13 cellular contexts compared by ENCODE assay signal in genomic region chr12:50240792-50241114, GRCh38. TPM values are rescaled to one million over a fixed set of nuclear protein-coding genes. Genes with fewer than 3 reads are reported as not detected.
DNase-seq lines count a peak whose midpoint lies in the region; ATAC-seq and TF ChIP-seq lines count a peak whose summit lies in the region.
"Had no signal": no experiment of that assay in that cellular context is flagged by ENCODE, and none has a peak within 500 bp of the region (broad histone marks: within the 10 kb centered on the region; RNA-seq: fewer than 3 reads in every experiment).

No MANE protein-coding gene starts in this region.

- 12 to 52% (median 32%) methylated on average over 1 of the region's 1 CpG for WGBS in stomach, 5 donors

- H3K79me2 ChIP-seq in HCT116 (ENCODE audit: insufficient read depth, low read length): no peaks in the 10 kb centered on the region

- H3K9ac ChIP-seq in HCT116 (ENCODE audit: low read length): no peak overlapping the region
- H3K9ac ChIP-seq: KMS-11 had no signal

- H3K9me3 ChIP-seq in HCT116 (ENCODE audit: control insufficient read depth in 1 of 2, insufficient read depth in 1 of 2, low read depth in 1 of 2, low read length in 2 of 2) (no peaks in the 10 kb centered on the region), ascending aorta (no peaks in the 10 kb centered on the region), lower lobe of right lung (no peaks in the 10 kb centered on the region), stomach (no peaks in the 10 kb centered on the region)

- no peak for TF ChIP-seq POLR2A in HCT116 (IDR thresholded peaks at IDR 0.05; ENCODE audit: borderline replicate concordance, extremely low read depth, insufficient read depth, insufficient read length)
- no peak for TF ChIP-seq POLR2A in stomach (IDR thresholded peaks at IDR 0.05)

- CTCF ChIA-PET in HCT116 (lab: Charles Lee): no interaction called here

- TF ChIP-seq CTCF in HCT116 (IDR thresholded peaks at IDR 0.05 in 2 of 3, conservative IDR thresholded peaks at IDR 0.05 in 1 of 3; ENCODE audit: borderline replicate concordance in 1 of 3, insufficient read depth in 1 of 3, low read depth in 2 of 3, low read length in 2 of 3) (no peak), ascending aorta (IDR thresholded peaks at IDR 0.05) (no peak), lower lobe of right lung (IDR thresholded peaks at IDR 0.05) (no peak), stomach (IDR thresholded peaks at IDR 0.05) (no peak)

- no peak overlapping the region for H3K27ac ChIP-seq in HCT116 (ENCODE audit: low read depth, low read length)
- peak overlapping the region; percentile 89 to 94 for H3K27ac ChIP-seq in ascending aorta
- peak overlapping the region; percentile 49 for H3K27ac ChIP-seq in lower lobe of right lung
- H3K27ac ChIP-seq in stomach: peak overlapping the region; percentile 73 to 87 (median 84)
- H3K27ac ChIP-seq: KMS-11 had no signal

- H3K4me2 ChIP-seq in HCT116 (ENCODE audit: low read length): peak overlapping the region; percentile 14; the same call in 1 of the 2 replicates
- H3K4me2 ChIP-seq: KMS-11 had no signal

- H3K4me3 ChIP-seq in HCT116 (replicated peaks in 1 of 2; ENCODE audit: low read depth in 1 of 2, low read length in 2 of 2) (no peak overlapping the region), ascending aorta (no peak overlapping the region), lower lobe of right lung (no peak overlapping the region), stomach (no peak overlapping the region)

- ATAC-seq in HCT116 (no peak), lower lobe of right lung (no peak), HG02759 (IDR thresholded peaks at IDR 0.05; ENCODE audit: unreplicated experiment) (no peak)

- no peaks in the 10 kb centered on the region for H3K9me2 ChIP-seq in HCT116 (ENCODE audit: insufficient read depth)

- H3K36me3 ChIP-seq in HCT116 (ENCODE audit: control insufficient read depth in 1 of 2, insufficient read depth in 2 of 2, low read length in 2 of 2) (no peaks in the 10 kb centered on the region), ascending aorta (peaks cover 0 to 5% of the 10 kb centered on the region in 2 donors), lower lobe of right lung (peaks cover 13% of the 10 kb centered on the region), stomach (peaks cover 0 to 32% (median 15%) of the 10 kb centered on the region in 4 donors)

- H3K4me1 ChIP-seq in HCT116 (ENCODE audit: control insufficient read depth in 1 of 2, insufficient read depth in 2 of 2, low read length in 2 of 2) (peaks cover 38 to 51% of the 10 kb centered on the region in 2 experiments), ascending aorta (peaks cover 10 to 40% of the 10 kb centered on the region in 2 donors), lower lobe of right lung (peaks cover 40% of the 10 kb centered on the region), stomach (peaks cover 32 to 52% (median 41%) of the 10 kb centered on the region in 4 donors)

- RAD21 ChIA-PET in HCT116 (lab: Charles Lee; ENCODE audit: low non-redundant PET in 1 of 2, low total read pairs in 2 of 2, uncharacterized antibody in 2 of 2, unreplicated experiment in 2 of 2): no interaction called here

- no peaks in the 10 kb centered on the region for H4K20me1 ChIP-seq in HCT116 (ENCODE audit: insufficient read depth)

- DNase-seq in HCT116 (ENCODE audit: low read depth, low spot score) (no peak), ascending aorta (ENCODE audit: low spot score in 2 of 2) (no peak), lower lobe of right lung (no peak), stomach (no peak), occipital lobe (lab: John Stamatoyannopoulos, UW) (no peak), SIG-M5 (lab: John Stamatoyannopoulos, UW) (no peak), NCI-H146 (lab: John Stamatoyannopoulos, UW) (no peak)
- DNase-seq: activated naive CD4-positive, alpha-beta T cell; C1 segment of cervical spinal cord; NK-92 treated with Interleukin-12 subunit alpha and Interleukin-12 subunit beta, amount 100 ng/mL, for 24 hours; T-helper 1 cell had no signal

- no TSS peak for BruUV-seq in HCT116 (replicated peaks; lab: Mats Ljungman, UMichigan)

- no peak overlapping the region for H2AFZ ChIP-seq in HCT116 (ENCODE audit: low read depth, low read length, poor library complexity, severe bottlenecking)

- no peaks in the 10 kb centered on the region for H3K27me3 ChIP-seq in HCT116 (ENCODE audit: insufficient read depth, low read length)
- H3K27me3 ChIP-seq in ascending aorta: no peaks in the 10 kb centered on the region
- H3K27me3 ChIP-seq in lower lobe of right lung (ENCODE audit: low read depth): no peaks in the 10 kb centered on the region
- H3K27me3 ChIP-seq in stomach: no peaks in the 10 kb centered on the region

- POLR2A ChIA-PET in HCT116 (lab: Charles Lee): interaction anchor here (0.8 kb wide), 1 partner anchor 18 kb away, joined by 3 read pairs; no protein-coding TSS in a partner anchor

- intact Hi-C loops in HCT116 (cut with micrococcal nuclease) (no loop called here), ascending aorta (cut with DNase I) (loop anchor here (2.0 kb wide), 1 partner anchor 18 kb away; no protein-coding TSS in a partner anchor), lower lobe of right lung (cut with DNase I) (no loop called here), stomach (cut with DNase I; ENCODE audit: low total_unique reads) (no loop called here)

- no peak for TF ChIP-seq RAD21 in HCT116 (IDR thresholded peaks at IDR 0.05; ENCODE audit: low read depth)

- TF ChIP-seq EP300 in stomach (IDR thresholded peaks at IDR 0.05): no peak

TF ChIP-seq in HCT116, 20 proteins besides CTCF, POLR2A, EP300 and RAD21:
- TF ChIP-seq FOSL1 (IDR thresholded peaks at IDR 0.05; ENCODE audit: low read depth) (no peak), EZH2 (IDR thresholded peaks at IDR 0.05) (no peak), EGR1 (IDR thresholded peaks at IDR 0.05; ENCODE audit: low read depth) (no peak), CBX3 (IDR thresholded peaks at IDR 0.05; ENCODE audit: low read depth) (no peak), JUND (IDR thresholded peaks at IDR 0.05) (no peak), TCF7L2 (IDR thresholded peaks at IDR 0.05; ENCODE audit: borderline replicate concordance, extremely low read depth, insufficient read depth, insufficient read length) (no peak), ZBTB33 (IDR thresholded peaks at IDR 0.05; ENCODE audit: extremely low read depth, insufficient replicate concordance, low read length) (no peak), MAX (IDR thresholded peaks at IDR 0.05) (no peak)
- TF ChIP-seq, protein P1, sequence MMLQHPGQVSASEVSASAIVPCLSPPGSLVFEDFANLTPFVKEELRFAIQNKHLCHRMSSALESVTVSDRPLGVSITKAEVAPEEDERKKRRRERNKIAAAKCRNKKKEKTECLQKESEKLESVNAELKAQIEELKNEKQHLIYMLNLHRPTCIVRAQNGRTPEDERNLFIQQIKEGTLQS (IDR thresholded peaks at IDR 0.05): no peak
- TF ChIP-seq, protein P2, sequence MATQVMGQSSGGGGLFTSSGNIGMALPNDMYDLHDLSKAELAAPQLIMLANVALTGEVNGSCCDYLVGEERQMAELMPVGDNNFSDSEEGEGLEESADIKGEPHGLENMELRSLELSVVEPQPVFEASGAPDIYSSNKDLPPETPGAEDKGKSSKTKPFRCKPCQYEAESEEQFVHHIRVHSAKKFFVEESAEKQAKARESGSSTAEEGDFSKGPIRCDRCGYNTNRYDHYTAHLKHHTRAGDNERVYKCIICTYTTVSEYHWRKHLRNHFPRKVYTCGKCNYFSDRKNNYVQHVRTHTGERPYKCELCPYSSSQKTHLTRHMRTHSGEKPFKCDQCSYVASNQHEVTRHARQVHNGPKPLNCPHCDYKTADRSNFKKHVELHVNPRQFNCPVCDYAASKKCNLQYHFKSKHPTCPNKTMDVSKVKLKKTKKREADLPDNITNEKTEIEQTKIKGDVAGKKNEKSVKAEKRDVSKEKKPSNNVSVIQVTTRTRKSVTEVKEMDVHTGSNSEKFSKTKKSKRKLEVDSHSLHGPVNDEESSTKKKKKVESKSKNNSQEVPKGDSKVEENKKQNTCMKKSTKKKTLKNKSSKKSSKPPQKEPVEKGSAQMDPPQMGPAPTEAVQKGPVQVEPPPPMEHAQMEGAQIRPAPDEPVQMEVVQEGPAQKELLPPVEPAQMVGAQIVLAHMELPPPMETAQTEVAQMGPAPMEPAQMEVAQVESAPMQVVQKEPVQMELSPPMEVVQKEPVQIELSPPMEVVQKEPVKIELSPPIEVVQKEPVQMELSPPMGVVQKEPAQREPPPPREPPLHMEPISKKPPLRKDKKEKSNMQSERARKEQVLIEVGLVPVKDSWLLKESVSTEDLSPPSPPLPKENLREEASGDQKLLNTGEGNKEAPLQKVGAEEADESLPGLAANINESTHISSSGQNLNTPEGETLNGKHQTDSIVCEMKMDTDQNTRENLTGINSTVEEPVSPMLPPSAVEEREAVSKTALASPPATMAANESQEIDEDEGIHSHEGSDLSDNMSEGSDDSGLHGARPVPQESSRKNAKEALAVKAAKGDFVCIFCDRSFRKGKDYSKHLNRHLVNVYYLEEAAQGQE (IDR thresholded peaks at IDR 0.05; ENCODE audit: low read depth): no peak

RNA-seq across cellular contexts. Expression of gene LIMA1, which starts 42.6 kb away (rescaled TPM):
- total RNA-seq in HCT116 (2021; ENCODE audit: unreplicated experiment): 79.6 TPM
- polyA plus RNA-seq in HCT116 (2012): 31.8 and 36.5 TPM in 2 replicates
- 79.4 TPM for total RNA-seq in ascending aorta
- total RNA-seq in lower lobe of right lung: 76.6 TPM
- total RNA-seq in stomach: 100 to 1,000 TPM in 3 of 5 donors, 10 to 100 TPM in 2; 71.0 to 143 (median 132) TPM
- 10 to 100 TPM; 28.7 to 72.4 (median 33.7) TPM for polyA plus RNA-seq in stomach
- 19.7 TPM for total RNA-seq in occipital lobe
